17 cellular contexts compared by ENCODE assay signal in genomic region chr15:98480858-98481257, GRCh38.
DNase-seq lines count a peak whose midpoint lies in the region; ATAC-seq and TF ChIP-seq lines count a peak whose summit lies in the region.
"Had no signal": no experiment of that assay in that cellular context is flagged by ENCODE, and none has a peak within 500 bp of the region (broad histone marks: within the 10 kb centered on the region; RNA-seq: fewer than 3 reads in every experiment).

No MANE protein-coding gene starts in this region.

- H3F3A ChIP-seq in SK-N-SH (replicated peaks; ENCODE audit: insufficient read depth): no peaks in the 10 kb centered on the region

- peak overlapping the region; percentile 65 for H3K27ac ChIP-seq in endodermal cell (ENCODE audit: low read depth, low read length)
- peak overlapping the region; percentile 68 for H3K27ac ChIP-seq in mesodermal cell (ENCODE audit: low read depth, low read length, severe bottlenecking)
- H3K27ac ChIP-seq in neuronal stem cell (replicated peaks; ENCODE audit: low read length): no peak overlapping the region
- H3K27ac ChIP-seq in spleen: no peak overlapping the region
- no peak overlapping the region for H3K27ac ChIP-seq in SK-N-SH (ENCODE audit: low read depth in 2 of 2, low read length in 1 of 2)
- H3K27ac ChIP-seq: GM23248 had no signal

- H3K9me3 ChIP-seq in endodermal cell (ENCODE audit: control insufficient read depth, low read length) (peaks cover 34% of the 10 kb centered on the region), mesodermal cell (ENCODE audit: control insufficient read depth, low read length) (peaks cover 19% of the 10 kb centered on the region), neuronal stem cell (replicated peaks in 1 of 2; ENCODE audit: control insufficient read depth in 2 of 2, insufficient read depth in 1 of 2, low read depth in 1 of 2, low read length in 2 of 2) (peaks cover 10 to 13% of the 10 kb centered on the region in 2 donors), spleen (peaks cover 10 to 35% (median 25%) of the 10 kb centered on the region in 8 donors), SK-N-SH (peaks cover 5% of the 10 kb centered on the region; the same call in 1 of the 2 replicates)

- 68 to 84% methylated on average over 9 to 10 of the region's 10 CpGs for WGBS in endodermal cell (ENCODE audit: insufficient coverage in 1 of 2, insufficient read length in 1 of 2), 2 experiments
- 69 to 75% methylated on average over 10 of the region's 10 CpGs for WGBS in mesodermal cell (ENCODE audit: insufficient coverage in 2 of 2), 2 experiments
- no CpG with 5 or more reads among the region's 10 CpGs for WGBS in neuronal stem cell (ENCODE audit: extremely low coverage in 2 of 2, insufficient read length in 2 of 2, insufficient replicate concordance in 1 of 2), 2 donors
- 63 to 71% (median 67%) methylated on average over 10 of the region's 10 CpGs for WGBS in spleen, 5 donors
- WGBS in SK-N-SH (ENCODE audit: low lambda C conversion rate): 38% methylated on average over 9 of the region's 10 CpGs

- no peak overlapping the region for H2BK5ac ChIP-seq in neuronal stem cell (ENCODE audit: low read length)

- no peak overlapping the region for H2BK120ac ChIP-seq in neuronal stem cell (ENCODE audit: low read depth, low read length)

- peaks cover 3% of the 10 kb centered on the region for H3K27me3 Mint-ChIP-seq in endodermal cell (ENCODE audit: insufficient read depth)

- no peaks in the 10 kb centered on the region for H4K20me1 ChIP-seq in SK-N-SH (ENCODE audit: insufficient read depth)

- H2AFZ ChIP-seq in neuronal stem cell (ENCODE audit: low read length): peak overlapping the region; percentile 73
- no peak overlapping the region for H2AFZ ChIP-seq in SK-N-SH (ENCODE audit: low read depth)
- H2AFZ ChIP-seq: GM23248 had no signal

- no peak for TF ChIP-seq POLR2A in spleen (IDR thresholded peaks at IDR 0.05)

- no peak overlapping the region for H4K91ac ChIP-seq in neuronal stem cell (ENCODE audit: low read depth, low read length, poor library complexity)

- ATAC-seq in HG02852 (IDR thresholded peaks at IDR 0.05; ENCODE audit: unreplicated experiment): no peak
- ATAC-seq: HCT116 had no signal

- no peaks in the 10 kb centered on the region for H3K9me2 ChIP-seq in SK-N-SH

- H3K4me3 ChIP-seq in endodermal cell (ENCODE audit: low read length) (no peak overlapping the region), mesodermal cell (ENCODE audit: extremely low read depth, insufficient read depth, low read length, poor library complexity, severe bottlenecking) (no peak overlapping the region), neuronal stem cell (ENCODE audit: low read length in 2 of 2) (no peak overlapping the region), spleen (no peak overlapping the region), SK-N-SH (ENCODE audit: low read depth in 2 of 2, low read length in 1 of 2) (no peak overlapping the region)
- H3K4me3 ChIP-seq: GM23248 had no signal

- H3K4me2 ChIP-seq in neuronal stem cell (ENCODE audit: insufficient read depth, low read length, poor library complexity, severe bottlenecking) (no peak overlapping the region), SK-N-SH (no peak overlapping the region)

- intact Hi-C loops in spleen (cut with DNase I; ENCODE audit: low total_unique reads): no loop called here

- POLR2A ChIA-PET in SK-N-SH (lab: Yijun Ruan, JAX): no interaction called here

- TF ChIP-seq CTCF in endodermal cell (conservative IDR thresholded peaks at IDR 0.05): no peak
- TF ChIP-seq CTCF in spleen (IDR thresholded peaks at IDR 0.05 in 8 of 11, conservative IDR thresholded peaks at IDR 0.05 in 3 of 11): no peak
- no peak for TF ChIP-seq CTCF in SK-N-SH (IDR thresholded peaks at IDR 0.05)

- no peak overlapping the region for H3K18ac ChIP-seq in neuronal stem cell (ENCODE audit: low read length)

- peaks cover 2% of the 10 kb centered on the region for H3K36me3 Mint-ChIP-seq in endodermal cell (ENCODE audit: low read depth)
- H3K36me3 Mint-ChIP-seq: CD4-positive, alpha-beta memory T cell had no signal

- DNase-seq in endodermal cell (no peak), neuronal stem cell (ENCODE audit: low spot score) (no peak), spleen (peak; percentile 38), SW 1271 (lab: John Stamatoyannopoulos, UW) (no peak), NCI-H2171 treated with DMSO at 0.1 percent for 48 hours (lab: John Stamatoyannopoulos, UW) (no peak), SK-N-SH (no peak)
- DNase-seq: C1 segment of cervical spinal cord; Calu3; CD4-positive, alpha-beta memory T cell; COR-L47; DMS53; DND-41; GM23248; H9 had no signal

- no peak overlapping the region for H3K14ac ChIP-seq in neuronal stem cell (ENCODE audit: low read length)

- H3K79me2 ChIP-seq in SK-N-SH (ENCODE audit: insufficient read depth): no peaks in the 10 kb centered on the region

- CTCF ChIA-PET in SK-N-SH (lab: Yijun Ruan, JAX): interaction anchor here (1.1 to 1.2 kb wide), 2 partner anchors 38 to 40 kb away, joined by 3 to 5 read pairs; no protein-coding TSS in a partner anchor

- H3K27ac Mint-ChIP-seq in endodermal cell: no peak overlapping the region
- H3K27ac Mint-ChIP-seq: CD4-positive, alpha-beta memory T cell had no signal

- no peak overlapping the region for H2AK5ac ChIP-seq in neuronal stem cell (ENCODE audit: low read depth, low read length)

- H3K9ac ChIP-seq in endodermal cell (ENCODE audit: extremely low read depth, low read length, poor library complexity, severe bottlenecking): no peak overlapping the region
- H3K9ac ChIP-seq in neuronal stem cell (ENCODE audit: low read depth, low read length, poor library complexity): no peak overlapping the region
- H3K9ac ChIP-seq in SK-N-SH: no peak overlapping the region
- H3K9ac ChIP-seq: GM23248 had no signal

- H2BK15ac ChIP-seq in neuronal stem cell (ENCODE audit: low read length): no peak overlapping the region

- H2BK12ac ChIP-seq in neuronal stem cell (ENCODE audit: low read length): no peak overlapping the region

- no peak overlapping the region for H3K4me3 Mint-ChIP-seq in endodermal cell
- H3K4me3 Mint-ChIP-seq: CD4-positive, alpha-beta memory T cell; H9 had no signal

- H3K9me3 Mint-ChIP-seq in endodermal cell: peaks cover 40% of the 10 kb centered on the region

- no peak overlapping the region for H3K4ac ChIP-seq in neuronal stem cell (ENCODE audit: low read length)

- H3K23ac ChIP-seq in neuronal stem cell (ENCODE audit: low read depth, low read length, poor library complexity): no peak overlapping the region

- H3K4me1 ChIP-seq in endodermal cell (ENCODE audit: control insufficient read depth, insufficient read depth, low read length) (no peaks in the 10 kb centered on the region), mesodermal cell (ENCODE audit: control insufficient read depth, insufficient read depth, low read length, poor library complexity, severe bottlenecking) (no peaks in the 10 kb centered on the region), neuronal stem cell (ENCODE audit: control insufficient read depth in 2 of 2, insufficient read depth in 1 of 2, low read depth in 1 of 2, low read length in 2 of 2) (peaks cover 0 to 5% of the 10 kb centered on the region in 2 donors), spleen (no peaks in the 10 kb centered on the region), SK-N-SH (ENCODE audit: control insufficient read depth in 1 of 2, insufficient read depth in 2 of 2, low read depth in 1 of 2, low read length in 1 of 2) (no peaks in the 10 kb centered on the region)

- TF ChIP-seq EP300 in SK-N-SH (IDR thresholded peaks at IDR 0.05; ENCODE audit: borderline replicate concordance in 1 of 2, low read depth in 1 of 2, low read length in 1 of 2): no peak

- H3K27me3 ChIP-seq in endodermal cell (ENCODE audit: control insufficient read depth, insufficient read depth, low read length, poor library complexity, severe bottlenecking) (no peaks in the 10 kb centered on the region), neuronal stem cell (ENCODE audit: control insufficient read depth in 3 of 3, insufficient read depth in 3 of 3, low read depth in 1 of 3, low read length in 3 of 3) (no peaks in the 10 kb centered on the region), spleen (replicated peaks in 1 of 7) (no peaks in the 10 kb centered on the region), SK-N-SH (ENCODE audit: insufficient read depth) (no peaks in the 10 kb centered on the region)

- H3K4me1 Mint-ChIP-seq in endodermal cell: no peaks in the 10 kb centered on the region
- H3K4me1 Mint-ChIP-seq: CD4-positive, alpha-beta memory T cell had no signal

- H3K79me1 ChIP-seq in neuronal stem cell (ENCODE audit: low read depth, low read length): no peaks in the 10 kb centered on the region

- TF ChIP-seq RAD21 in SK-N-SH (IDR thresholded peaks at IDR 0.05; ENCODE audit: low read length): no peak

- no peak overlapping the region for H4K8ac ChIP-seq in neuronal stem cell (ENCODE audit: low read depth, low read length)

- H3K36me3 ChIP-seq in endodermal cell (ENCODE audit: control insufficient read depth, insufficient read depth, low read length) (no peaks in the 10 kb centered on the region), mesodermal cell (ENCODE audit: control insufficient read depth, insufficient read depth, low read length) (no peaks in the 10 kb centered on the region), neuronal stem cell (replicated peaks in 1 of 2; ENCODE audit: control insufficient read depth in 2 of 2, insufficient read depth in 2 of 2, low read length in 2 of 2) (no peaks in the 10 kb centered on the region), spleen (no peaks in the 10 kb centered on the region), SK-N-SH (replicated peaks in 1 of 2; ENCODE audit: control insufficient read depth in 1 of 2, insufficient read depth in 2 of 2, low read length in 1 of 2) (no peaks in the 10 kb centered on the region)

TF ChIP-seq in SK-N-SH, 30 proteins besides CTCF, POLR2A, EP300 and RAD21 (continues in another document):
- TF ChIP-seq YY1 (IDR thresholded peaks at IDR 0.05; ENCODE audit: low read depth) (no peak), POLR2AphosphoS5 (IDR thresholded peaks at IDR 0.05; ENCODE audit: low read depth, low read length) (no peak)

Comparison
In these comparisons a context has a peak if more than half of its experiments do, and no peak if none do; other contexts are left out.
1. H3K27ac ChIP-seq: peak in endodermal cell (single experiment) and mesodermal cell (single experiment); none in neuronal stem cell (single experiment), spleen (0 of 8) and SK-N-SH (0 of 2).